In the genomic region with DNA sequence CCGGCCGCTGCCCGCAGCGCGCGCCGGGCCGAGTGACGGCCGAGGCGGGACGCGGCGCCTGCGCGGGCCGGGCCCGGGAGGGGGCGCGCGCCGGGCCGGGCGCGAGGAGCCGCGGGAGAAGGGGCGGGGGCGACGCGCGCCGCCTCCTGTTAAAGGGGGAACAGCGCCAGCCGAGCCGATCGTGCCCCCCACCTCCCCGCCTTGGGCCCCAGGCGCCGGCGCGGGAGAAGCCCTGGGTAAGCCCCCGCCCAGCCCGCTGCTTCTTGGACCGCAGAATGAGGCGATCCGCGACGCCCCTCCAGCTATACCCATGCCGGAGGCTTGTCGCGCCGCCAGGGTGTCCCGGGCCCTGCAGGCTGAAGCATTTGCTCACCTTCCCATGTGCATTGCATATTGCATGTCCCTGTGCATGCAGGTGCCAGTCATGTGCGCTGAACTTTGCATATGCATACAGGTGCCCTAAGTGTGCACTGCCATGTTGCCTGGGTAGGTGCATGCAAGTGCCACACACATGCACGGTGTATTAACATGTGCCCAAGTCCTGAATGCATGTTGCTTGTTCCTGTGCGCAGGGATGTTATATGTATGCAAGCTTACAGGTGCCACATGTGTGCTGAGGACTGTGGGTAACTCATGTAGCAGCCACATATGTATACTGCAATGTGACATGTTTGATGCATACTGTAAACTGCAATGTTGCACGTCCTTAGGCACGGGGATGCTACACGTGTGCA, we compare ENCODE assay signal across 8 cellular contexts. TPM values are rescaled to one million over a fixed set of nuclear protein-coding genes. Genes with fewer than 3 reads are reported as not detected.
DNase-seq lines count a peak whose midpoint lies in the region; ATAC-seq and TF ChIP-seq lines count a peak whose summit lies in the region.

A gene with protein sequence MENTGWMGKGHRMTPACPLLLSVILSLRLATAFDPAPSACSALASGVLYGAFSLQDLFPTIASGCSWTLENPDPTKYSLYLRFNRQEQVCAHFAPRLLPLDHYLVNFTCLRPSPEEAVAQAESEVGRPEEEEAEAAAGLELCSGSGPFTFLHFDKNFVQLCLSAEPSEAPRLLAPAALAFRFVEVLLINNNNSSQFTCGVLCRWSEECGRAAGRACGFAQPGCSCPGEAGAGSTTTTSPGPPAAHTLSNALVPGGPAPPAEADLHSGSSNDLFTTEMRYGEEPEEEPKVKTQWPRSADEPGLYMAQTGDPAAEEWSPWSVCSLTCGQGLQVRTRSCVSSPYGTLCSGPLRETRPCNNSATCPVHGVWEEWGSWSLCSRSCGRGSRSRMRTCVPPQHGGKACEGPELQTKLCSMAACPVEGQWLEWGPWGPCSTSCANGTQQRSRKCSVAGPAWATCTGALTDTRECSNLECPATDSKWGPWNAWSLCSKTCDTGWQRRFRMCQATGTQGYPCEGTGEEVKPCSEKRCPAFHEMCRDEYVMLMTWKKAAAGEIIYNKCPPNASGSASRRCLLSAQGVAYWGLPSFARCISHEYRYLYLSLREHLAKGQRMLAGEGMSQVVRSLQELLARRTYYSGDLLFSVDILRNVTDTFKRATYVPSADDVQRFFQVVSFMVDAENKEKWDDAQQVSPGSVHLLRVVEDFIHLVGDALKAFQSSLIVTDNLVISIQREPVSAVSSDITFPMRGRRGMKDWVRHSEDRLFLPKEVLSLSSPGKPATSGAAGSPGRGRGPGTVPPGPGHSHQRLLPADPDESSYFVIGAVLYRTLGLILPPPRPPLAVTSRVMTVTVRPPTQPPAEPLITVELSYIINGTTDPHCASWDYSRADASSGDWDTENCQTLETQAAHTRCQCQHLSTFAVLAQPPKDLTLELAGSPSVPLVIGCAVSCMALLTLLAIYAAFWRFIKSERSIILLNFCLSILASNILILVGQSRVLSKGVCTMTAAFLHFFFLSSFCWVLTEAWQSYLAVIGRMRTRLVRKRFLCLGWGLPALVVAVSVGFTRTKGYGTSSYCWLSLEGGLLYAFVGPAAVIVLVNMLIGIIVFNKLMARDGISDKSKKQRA (N-terminal part only) (minus strand): TSS at position 34 of the 734 bp plus-strand sequence. CDS start 7,119 bp downstream, outside the sequence.

- H3K9me3 ChIP-seq in CD4-positive, alpha-beta T cell (ENCODE audit: control insufficient read depth, low read length), result no peaks in the 10 kb centered on the region
- H3K9me3 ChIP-seq in HUES64 (ENCODE audit: insufficient read depth, low read depth, low read length) (no peaks in the 10 kb centered on the region), parathyroid adenoma (ENCODE audit: control insufficient read depth, low read length) (no peaks in the 10 kb centered on the region)

- peak within 1 kb of the TSS; percentile 56 for H2AFZ ChIP-seq in parathyroid adenoma

- no peaks in the 10 kb centered on the region for H3K9me3 Mint-ChIP-seq in CD4-positive, alpha-beta T cell
- H3K9me3 Mint-ChIP-seq in activated CD8-positive, alpha-beta T cell treated with anti-CD3 and anti-CD28 coated beads for 36 hours, result no peaks in the 10 kb centered on the region

- no peak for TF ChIP-seq CTCF in CD4-positive, alpha-beta T cell (IDR thresholded peaks at IDR 0.05)
- TF ChIP-seq CTCF in activated CD8-positive, alpha-beta T cell treated with anti-CD3 and anti-CD28 coated beads for 36 hours (IDR thresholded peaks at IDR 0.05), result no peak
- TF ChIP-seq CTCF in fibroblast of the aortic adventitia (IDR thresholded peaks at IDR 0.05; ENCODE audit: insufficient read depth, low read length), result peak; percentile 6
- TF ChIP-seq CTCF in parathyroid adenoma (IDR thresholded peaks at IDR 0.05), result no peak
- TF ChIP-seq CTCF in foreskin keratinocyte (conservative IDR thresholded peaks at IDR 0.05), result no peak

- H3K27ac ChIP-seq in CD4-positive, alpha-beta T cell (ENCODE audit: low read depth, low read length), result no peak within 1 kb of the TSS
- H3K27ac ChIP-seq in HUES64 (ENCODE audit: low read depth, low read length), result no peak within 1 kb of the TSS
- no peak within 1 kb of the TSS for H3K27ac ChIP-seq in parathyroid adenoma
- H3K27ac ChIP-seq in foreskin keratinocyte, result no peak within 1 kb of the TSS

- H3K9ac ChIP-seq in HUES64 (ENCODE audit: low read depth, low read length) (no peak within 1 kb of the TSS), parathyroid adenoma (no peak within 1 kb of the TSS)

- 6% methylated on average over 60 of the region's 60 CpGs for WGBS in HUES64

- no peaks in the 10 kb centered on the region for H3K79me2 ChIP-seq in parathyroid adenoma

- H3K4me1 ChIP-seq in HUES64 (ENCODE audit: insufficient read depth, low read length) (peaks cover 21% of the 10 kb centered on the region), parathyroid adenoma (peaks cover 2% of the 10 kb centered on the region), foreskin keratinocyte (peaks cover 12% of the 10 kb centered on the region)

- peaks cover 35% of the 10 kb centered on the region for H3K4me1 Mint-ChIP-seq in CD4-positive, alpha-beta T cell (ENCODE audit: low read depth)
- H3K4me1 Mint-ChIP-seq in activated CD8-positive, alpha-beta T cell treated with anti-CD3 and anti-CD28 coated beads for 36 hours (ENCODE audit: low read depth), result peaks cover 29% of the 10 kb centered on the region

- intact Hi-C loops in CD4-positive, alpha-beta T cell (cut with DNase I, micrococcal nuclease), result loop anchor here (5.0 kb wide), 3 partner anchors 198 to 308 kb away; a partner anchor contains a TSS
- intact Hi-C loops in activated CD8-positive, alpha-beta T cell treated with anti-CD3 and anti-CD28 coated beads for 36 hours (cut with micrococcal nuclease), result loop anchor here (2.0 to 10.0 kb wide), 2 partner anchors 24 to 50 kb away; no protein-coding TSS in a partner anchor

- peak in 1 of 10 experiments; percentile 24 for DNase-seq in CD4-positive, alpha-beta T cell
- DNase-seq in activated CD8-positive, alpha-beta T cell treated with anti-CD3 and anti-CD28 coated beads for 36 hours, result peak; percentile 40
- DNase-seq in fibroblast of the aortic adventitia (ENCODE audit: low read depth), result no peak
- DNase-seq in kidney tubule cell (ENCODE audit: low spot score), result no peak
- no peak for DNase-seq in SKM-1 treated with dmso at 0.1 percent for 144 hours (lab: John Stamatoyannopoulos, UW; ENCODE audit: unreplicated experiment)
- no peak for DNase-seq in foreskin keratinocyte

- CTCF ChIA-PET in CD4-positive, alpha-beta T cell (lab: Charles Lee), result interaction anchor here (1.4 to 3.6 kb wide), 2 partner anchors 11 to 25 kb away, joined by 3 to 14 read pairs; no protein-coding TSS in a partner anchor
- CTCF ChIA-PET in activated CD8-positive, alpha-beta T cell treated with anti-CD3 and anti-CD28 coated beads for 36 hours (lab: Charles Lee), result interaction anchor here (1.1 to 14.2 kb wide), 5 partner anchors 13 to 199 kb away, joined by 4 to 129 read pairs (median 9); no protein-coding TSS in a partner anchor

- H3K4me3 ChIP-seq in HUES64 (ENCODE audit: low read length) (peak within 1 kb of the TSS; percentile 59), fibroblast of the aortic adventitia (ENCODE audit: low read depth, low read length) (peak within 1 kb of the TSS; percentile 67), parathyroid adenoma (ENCODE audit: low read depth, low read length) (peak within 1 kb of the TSS; percentile 44)

- peak within 1 kb of the TSS; percentile 94 for H3K4me3 Mint-ChIP-seq in CD4-positive, alpha-beta T cell
- peak within 1 kb of the TSS; percentile 64 for H3K4me3 Mint-ChIP-seq in activated CD8-positive, alpha-beta T cell treated with anti-CD3 and anti-CD28 coated beads for 36 hours

- POLR2A ChIA-PET in CD4-positive, alpha-beta T cell (lab: Charles Lee), result interaction anchor here (1.7 kb wide), 1 partner anchor 25 kb away, joined by 4 read pairs; no protein-coding TSS in a partner anchor
- POLR2A ChIA-PET in activated CD8-positive, alpha-beta T cell treated with anti-CD3 and anti-CD28 coated beads for 36 hours (lab: Charles Lee), result interaction anchor here (1.2 kb wide), 1 partner anchor 34 kb away, joined by 3 read pairs; no protein-coding TSS in a partner anchor

- H3K4me2 ChIP-seq in parathyroid adenoma (ENCODE audit: low read length), result peak within 1 kb of the TSS; percentile 74

- H3K27me3 ChIP-seq in CD4-positive, alpha-beta T cell (ENCODE audit: control insufficient read depth, insufficient read depth, low read length), result peaks cover 11% of the 10 kb centered on the region
- H3K27me3 ChIP-seq in HUES64 (ENCODE audit: insufficient read depth, low read length) (peaks cover 33% of the 10 kb centered on the region), parathyroid adenoma (ENCODE audit: control insufficient read depth, insufficient read depth, low read length) (no peaks in the 10 kb centered on the region), foreskin keratinocyte (peaks cover 42% of the 10 kb centered on the region)

- ATAC-seq in CD4-positive, alpha-beta T cell (ENCODE audit: poor library complexity), result peak; percentile 24
- ATAC-seq in activated CD8-positive, alpha-beta T cell treated with anti-CD3 and anti-CD28 coated beads for 36 hours, result peak; percentile 18
- no peak for ATAC-seq in foreskin keratinocyte

- H3K36me3 Mint-ChIP-seq in CD4-positive, alpha-beta T cell (ENCODE audit: low read depth), result no peaks in the 10 kb centered on the region
- no peaks in the 10 kb centered on the region for H3K36me3 Mint-ChIP-seq in activated CD8-positive, alpha-beta T cell treated with anti-CD3 and anti-CD28 coated beads for 36 hours (ENCODE audit: low read depth)

- peaks cover 15% of the 10 kb centered on the region for H3K27me3 Mint-ChIP-seq in CD4-positive, alpha-beta T cell
- H3K27me3 Mint-ChIP-seq in activated CD8-positive, alpha-beta T cell treated with anti-CD3 and anti-CD28 coated beads for 36 hours, result peaks cover 27% of the 10 kb centered on the region

- H3K36me3 ChIP-seq in HUES64 (ENCODE audit: insufficient read depth, low read length), result no peaks in the 10 kb centered on the region
- H3K36me3 ChIP-seq in parathyroid adenoma (ENCODE audit: control insufficient read depth, insufficient read depth, low read length), result no peaks in the 10 kb centered on the region

- H3K27ac Mint-ChIP-seq in CD4-positive, alpha-beta T cell, result no peak within 1 kb of the TSS
- H3K27ac Mint-ChIP-seq in activated CD8-positive, alpha-beta T cell treated with anti-CD3 and anti-CD28 coated beads for 36 hours, result no peak within 1 kb of the TSS

RNA-seq across cellular contexts. Expression of the gene that starts here (rescaled TPM):
- under 1 TPM; 0.39 to 0.71 TPM for total RNA-seq in CD4-positive, alpha-beta T cell
- polyA plus RNA-seq in HUES64 (2013, experiment 1 of 2), result 10.8 TPM
- polyA plus RNA-seq in HUES64 (2013, experiment 2 of 2), result 11.2 TPM
- total RNA-seq in activated CD8-positive, alpha-beta T cell treated with anti-CD3 and anti-CD28 coated beads for 36 hours, result under 1 TPM; 0.54 to 0.56 TPM
- 7.9 and 11.3 TPM in 2 replicates for total RNA-seq in fibroblast of the aortic adventitia (ENCODE audit: low replicate concordance)
- total RNA-seq in foreskin keratinocyte, result 2.5 and 2.8 TPM in 2 replicates
- polyA plus RNA-seq in foreskin keratinocyte, result 2.4 and 2.7 TPM in 2 replicates

Comparison
In these comparisons a context has a peak if more than half of its experiments do, and no peak if none do; other contexts are left out.
1. Peak in ATAC-seq in CD4-positive, alpha-beta T cell; RNA of the gene not detected or under 1 TPM.
2. Peak in DNase-seq and ATAC-seq in activated CD8-positive, alpha-beta T cell treated with anti-CD3 and anti-CD28 coated beads for 36 hours; RNA of the gene not detected or under 1 TPM.